In the genomic region with DNA sequence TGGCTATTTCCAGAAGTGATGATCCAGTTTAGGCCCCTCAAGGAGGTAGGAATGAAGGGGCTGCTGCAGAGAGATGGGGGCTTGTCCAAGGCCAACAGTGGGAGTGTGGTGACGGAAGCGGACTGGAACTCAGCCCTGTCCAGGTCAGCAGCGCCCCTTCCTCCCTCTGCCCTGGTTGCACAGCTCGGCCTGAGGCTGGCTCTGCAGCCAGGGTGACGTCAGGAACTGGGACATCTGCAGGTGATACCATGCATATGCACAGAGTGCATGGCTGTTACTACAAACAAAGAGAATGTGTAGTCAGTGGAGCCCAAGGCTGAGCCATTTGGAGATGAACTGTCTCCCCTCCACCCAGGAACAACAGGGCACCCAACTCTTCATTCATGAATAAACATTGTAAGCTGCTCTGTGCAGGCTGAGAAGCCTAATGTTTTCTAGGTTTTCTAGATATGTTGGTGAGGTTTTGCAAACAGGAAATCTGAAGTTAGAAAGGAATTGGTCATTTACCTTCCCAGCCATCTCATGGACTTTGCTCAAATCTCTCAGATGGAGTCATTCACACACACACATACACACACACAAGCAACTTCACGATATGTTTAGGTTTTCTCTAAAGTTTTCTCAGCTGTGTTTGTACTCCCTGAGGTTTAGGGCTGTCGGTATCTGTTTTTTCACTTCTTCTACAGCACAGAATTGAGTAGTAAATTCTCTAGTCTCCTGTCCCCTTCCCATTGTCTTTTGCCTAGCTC, we compare ENCODE assay signal across 15 cellular contexts.
DNase-seq lines count a peak whose midpoint lies in the region; ATAC-seq and FAIRE-seq lines count a peak whose summit lies in the region.
"Had no signal": no experiment of that assay in that cellular context is flagged by ENCODE, and none has a peak within 500 bp of the region (broad histone marks: within the 10 kb centered on the region; RNA-seq: fewer than 3 reads in every experiment).

No MANE protein-coding gene starts in this region.

- peak; percentile 81 for FAIRE-seq in GM18507 (lab: Jason Lieb, UNC)
- FAIRE-seq: K562 had no signal

- intact Hi-C loops in activated naive CD4-positive, alpha-beta T cell treated with anti-CD3 and anti-CD28 coated beads for 36 hours (cut with micrococcal nuclease): no loop called here

- DNase-seq in GM18507 (ENCODE audit: extremely low spot score, insufficient read length, low read depth) (no peak), NCI-H69 (lab: John Stamatoyannopoulos, UW) (peak; percentile 17)
- no peak for DNase-seq in activated CD4-positive, alpha-beta T cell treated with anti-CD3 and anti-CD28 coated beads for 48 hours
- DNase-seq in activated naive CD4-positive, alpha-beta T cell treated with anti-CD3 and anti-CD28 coated beads for 36 hours: no peak
- no peak for DNase-seq in natural killer cell treated with Interleukin-12 subunit alpha and Interleukin-12 subunit beta and Interleukin-15 and Interleukin-18, amount 100 ng/mL, for 72 hours (ENCODE audit: low spot score)
- DNase-seq: activated CD4-positive, CD25-positive, alpha-beta regulatory T cell; activated naive CD4-positive, alpha-beta T cell treated with anti-CD3 and anti-CD28 coated beads, Interleukin-2, amount 50 U/mL, for 16 hours; NCI-H446 treated with DMSO at 0.1 percent for 48 hours had no signal

- H3K27me3 Mint-ChIP-seq in stimulated activated memory B cell treated with anti-CD40 and anti-IgM and Interleukin-4, amounts not matched to agents 10 μg/mL and 1 μg/mL and 100 μg/mL, for 72 hours: no peaks in the 10 kb centered on the region
- H3K27me3 Mint-ChIP-seq in activated naive CD4-positive, alpha-beta T cell treated with anti-CD3 and anti-CD28 coated beads for 36 hours (ENCODE audit: low read depth): peaks cover 10% of the 10 kb centered on the region
- peaks cover 38 to 48% of the 10 kb centered on the region in 2 donors for H3K27me3 Mint-ChIP-seq in natural killer cell treated with Interleukin-12 subunit alpha and Interleukin-12 subunit beta and Interleukin-15 and Interleukin-18, amount 100 ng/mL, for 72 hours

- no peaks in the 10 kb centered on the region for H3K9me3 Mint-ChIP-seq in stimulated activated memory B cell treated with anti-CD40 and anti-IgM and Interleukin-4, amounts not matched to agents 10 μg/mL and 1 μg/mL and 100 μg/mL, for 72 hours
- H3K9me3 Mint-ChIP-seq in activated naive CD4-positive, alpha-beta T cell treated with anti-CD3 and anti-CD28 coated beads for 36 hours: no peaks in the 10 kb centered on the region
- H3K9me3 Mint-ChIP-seq in natural killer cell treated with Interleukin-12 subunit alpha and Interleukin-12 subunit beta and Interleukin-15 and Interleukin-18, amount 100 ng/mL, for 72 hours: no peaks in the 10 kb centered on the region
- H3K9me3 Mint-ChIP-seq: CD14-positive monocyte, nephron had no signal

- H3K36me3 Mint-ChIP-seq in stimulated activated memory B cell treated with anti-CD40 and anti-IgM and Interleukin-4, amounts not matched to agents 10 μg/mL and 1 μg/mL and 100 μg/mL, for 72 hours: no peaks in the 10 kb centered on the region
- H3K36me3 Mint-ChIP-seq in activated naive CD4-positive, alpha-beta T cell treated with anti-CD3 and anti-CD28 coated beads for 36 hours (ENCODE audit: low read depth): no peaks in the 10 kb centered on the region
- H3K36me3 Mint-ChIP-seq in natural killer cell treated with Interleukin-12 subunit alpha and Interleukin-12 subunit beta and Interleukin-15 and Interleukin-18, amount 100 ng/mL, for 72 hours: no peaks in the 10 kb centered on the region
- H3K36me3 Mint-ChIP-seq: brain, CD14-positive monocyte, T-cell had no signal

- peaks cover 55% of the 10 kb centered on the region for H3K4me1 Mint-ChIP-seq in stimulated activated memory B cell treated with anti-CD40 and anti-IgM and Interleukin-4, amounts not matched to agents 10 μg/mL and 1 μg/mL and 100 μg/mL, for 72 hours
- no peaks in the 10 kb centered on the region for H3K4me1 Mint-ChIP-seq in activated naive CD4-positive, alpha-beta T cell treated with anti-CD3 and anti-CD28 coated beads for 36 hours (ENCODE audit: low read depth)
- H3K4me1 Mint-ChIP-seq in natural killer cell treated with Interleukin-12 subunit alpha and Interleukin-12 subunit beta and Interleukin-15 and Interleukin-18, amount 100 ng/mL, for 72 hours (ENCODE audit: low read depth in 2 of 2): peaks cover 4 to 5% of the 10 kb centered on the region in 2 donors
- H3K4me1 Mint-ChIP-seq: brain, CD14-positive monocyte, nephron, T-cell had no signal

- peak overlapping the region; percentile 65 for H3K4me3 Mint-ChIP-seq in stimulated activated memory B cell treated with anti-CD40 and anti-IgM and Interleukin-4, amounts not matched to agents 10 μg/mL and 1 μg/mL and 100 μg/mL, for 72 hours
- H3K4me3 Mint-ChIP-seq in activated naive CD4-positive, alpha-beta T cell treated with anti-CD3 and anti-CD28 coated beads for 36 hours: no peak overlapping the region
- H3K4me3 Mint-ChIP-seq in natural killer cell treated with Interleukin-12 subunit alpha and Interleukin-12 subunit beta and Interleukin-15 and Interleukin-18, amount 100 ng/mL, for 72 hours: no peak overlapping the region
- H3K4me3 Mint-ChIP-seq: brain, CD14-positive monocyte, nephron, T-cell had no signal

- H3K27ac Mint-ChIP-seq in stimulated activated memory B cell treated with anti-CD40 and anti-IgM and Interleukin-4, amounts not matched to agents 10 μg/mL and 1 μg/mL and 100 μg/mL, for 72 hours: peak overlapping the region; percentile 89
- H3K27ac Mint-ChIP-seq in activated naive CD4-positive, alpha-beta T cell treated with anti-CD3 and anti-CD28 coated beads for 36 hours: no peak overlapping the region
- H3K27ac Mint-ChIP-seq in natural killer cell treated with Interleukin-12 subunit alpha and Interleukin-12 subunit beta and Interleukin-15 and Interleukin-18, amount 100 ng/mL, for 72 hours: no peak overlapping the region
- H3K27ac Mint-ChIP-seq: nephron had no signal

- CTCF ChIA-PET in activated naive CD4-positive, alpha-beta T cell treated with anti-CD3 and anti-CD28 coated beads for 36 hours (lab: Charles Lee): no interaction called here

- ATAC-seq in GM21576 (IDR thresholded peaks at IDR 0.05; ENCODE audit: unreplicated experiment): peak; percentile 18
- ATAC-seq in stimulated activated memory B cell treated with anti-CD40 and anti-IgM and Interleukin-4, amounts not matched to agents 10 μg/mL and 1 μg/mL and 100 μg/mL, for 72 hours: no peak
- ATAC-seq in natural killer cell treated with Interleukin-12 subunit alpha and Interleukin-12 subunit beta and Interleukin-15 and Interleukin-18, amount 100 ng/mL, for 72 hours: no peak
- ATAC-seq: K562, T-cell had no signal
